ENCODE assay signal across 1 cellular context in the genomic region with DNA sequence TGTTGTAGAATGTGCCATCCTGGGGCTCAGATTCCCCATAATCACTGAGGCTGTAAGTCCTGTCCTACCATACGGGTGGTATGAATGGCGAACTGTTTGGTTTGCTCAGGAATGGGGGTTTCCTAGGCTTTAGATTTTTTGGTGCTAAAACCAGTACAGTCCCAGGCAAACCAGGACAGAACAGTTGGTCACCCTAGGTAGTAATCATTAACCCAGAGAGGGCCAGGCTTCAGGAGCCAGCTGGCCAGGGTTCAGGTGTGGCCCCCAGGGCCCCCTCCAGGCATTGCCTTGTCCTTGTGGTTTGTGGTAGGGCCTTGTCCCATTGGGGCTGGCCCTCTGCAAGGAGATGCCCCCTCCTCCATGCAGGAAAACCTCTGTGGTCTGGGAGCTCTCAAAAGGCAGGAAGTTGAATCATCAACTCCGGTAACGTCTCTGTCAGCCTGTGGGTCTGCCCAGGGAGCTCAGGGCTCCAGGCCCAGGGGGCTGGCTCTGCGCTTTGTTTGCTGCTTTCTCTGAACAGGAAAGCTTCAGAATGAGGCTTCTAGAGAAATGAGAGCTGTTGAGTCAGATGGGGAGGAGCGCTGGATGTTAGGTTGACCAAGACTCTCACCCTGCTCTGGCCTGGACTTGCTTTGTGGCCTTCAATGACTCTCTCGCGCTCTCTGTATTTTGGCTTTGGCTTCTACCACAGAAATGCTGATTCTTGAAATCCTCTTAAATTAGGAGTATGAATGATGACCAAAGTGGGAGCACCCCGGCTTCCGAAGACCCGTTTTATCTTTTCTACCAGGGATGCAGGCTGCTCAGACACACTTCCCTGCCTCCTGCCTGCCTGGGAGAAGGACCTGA.
TF ChIP-seq lines count a peak whose summit lies in the region.

No MANE protein-coding gene starts in this region.

TF ChIP-seq in HepG2, 621 proteins besides CTCF, POLR2A, EP300 and RAD21 (continued from another document and continues in another):
- peak; percentile 81; the same call in 1 of the 2 replicates for TF ChIP-seq ZSCAN31 (CRISPR knock-in tag; IDR thresholded peaks at IDR 0.05; ENCODE audit: low read depth)
- TF ChIP-seq, protein P1, sequence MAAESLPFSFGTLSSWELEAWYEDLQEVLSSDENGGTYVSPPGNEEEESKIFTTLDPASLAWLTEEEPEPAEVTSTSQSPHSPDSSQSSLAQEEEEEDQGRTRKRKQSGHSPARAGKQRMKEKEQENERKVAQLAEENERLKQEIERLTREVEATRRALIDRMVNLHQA (CRISPR knock-in tag; IDR thresholded peaks at IDR 0.05): no peak
- no peak for TF ChIP-seq ZBTB42 (CRISPR knock-in tag; IDR thresholded peaks at IDR 0.05)
- TF ChIP-seq, protein P2, sequence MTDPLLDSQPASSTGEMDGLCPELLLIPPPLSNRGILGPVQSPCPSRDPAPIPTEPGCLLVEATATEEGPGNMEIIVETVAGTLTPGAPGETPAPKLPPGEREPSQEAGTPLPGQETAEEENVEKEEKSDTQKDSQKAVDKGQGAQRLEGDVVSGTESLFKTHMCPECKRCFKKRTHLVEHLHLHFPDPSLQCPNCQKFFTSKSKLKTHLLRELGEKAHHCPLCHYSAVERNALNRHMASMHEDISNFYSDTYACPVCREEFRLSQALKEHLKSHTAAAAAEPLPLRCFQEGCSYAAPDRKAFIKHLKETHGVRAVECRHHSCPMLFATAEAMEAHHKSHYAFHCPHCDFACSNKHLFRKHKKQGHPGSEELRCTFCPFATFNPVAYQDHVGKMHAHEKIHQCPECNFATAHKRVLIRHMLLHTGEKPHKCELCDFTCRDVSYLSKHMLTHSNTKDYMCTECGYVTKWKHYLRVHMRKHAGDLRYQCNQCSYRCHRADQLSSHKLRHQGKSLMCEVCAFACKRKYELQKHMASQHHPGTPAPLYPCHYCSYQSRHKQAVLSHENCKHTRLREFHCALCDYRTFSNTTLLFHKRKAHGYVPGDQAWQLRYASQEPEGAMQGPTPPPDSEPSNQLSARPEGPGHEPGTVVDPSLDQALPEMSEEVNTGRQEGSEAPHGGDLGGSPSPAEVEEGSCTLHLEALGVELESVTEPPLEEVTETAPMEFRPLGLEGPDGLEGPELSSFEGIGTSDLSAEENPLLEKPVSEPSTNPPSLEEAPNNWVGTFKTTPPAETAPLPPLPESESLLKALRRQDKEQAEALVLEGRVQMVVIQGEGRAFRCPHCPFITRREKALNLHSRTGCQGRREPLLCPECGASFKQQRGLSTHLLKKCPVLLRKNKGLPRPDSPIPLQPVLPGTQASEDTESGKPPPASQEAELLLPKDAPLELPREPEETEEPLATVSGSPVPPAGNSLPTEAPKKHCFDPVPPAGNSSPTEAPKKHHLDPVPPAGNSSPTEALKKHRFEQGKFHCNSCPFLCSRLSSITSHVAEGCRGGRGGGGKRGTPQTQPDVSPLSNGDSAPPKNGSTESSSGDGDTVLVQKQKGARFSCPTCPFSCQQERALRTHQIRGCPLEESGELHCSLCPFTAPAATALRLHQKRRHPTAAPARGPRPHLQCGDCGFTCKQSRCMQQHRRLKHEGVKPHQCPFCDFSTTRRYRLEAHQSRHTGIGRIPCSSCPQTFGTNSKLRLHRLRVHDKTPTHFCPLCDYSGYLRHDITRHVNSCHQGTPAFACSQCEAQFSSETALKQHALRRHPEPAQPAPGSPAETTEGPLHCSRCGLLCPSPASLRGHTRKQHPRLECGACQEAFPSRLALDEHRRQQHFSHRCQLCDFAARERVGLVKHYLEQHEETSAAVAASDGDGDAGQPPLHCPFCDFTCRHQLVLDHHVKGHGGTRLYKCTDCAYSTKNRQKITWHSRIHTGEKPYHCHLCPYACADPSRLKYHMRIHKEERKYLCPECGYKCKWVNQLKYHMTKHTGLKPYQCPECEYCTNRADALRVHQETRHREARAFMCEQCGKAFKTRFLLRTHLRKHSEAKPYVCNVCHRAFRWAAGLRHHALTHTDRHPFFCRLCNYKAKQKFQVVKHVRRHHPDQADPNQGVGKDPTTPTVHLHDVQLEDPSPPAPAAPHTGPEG (CRISPR knock-in tag; IDR thresholded peaks at IDR 0.05): no peak
- TF ChIP-seq ZNF746 (CRISPR knock-in tag; IDR thresholded peaks at IDR 0.05): 0 out of 2 replicates have a peak, but pooled peaks have one; percentile 40
- TF ChIP-seq ZNF766 (CRISPR knock-in tag; IDR thresholded peaks at IDR 0.05; ENCODE audit: borderline replicate concordance): no peak
- no peak for TF ChIP-seq JARID2 (CRISPR knock-in tag; IDR thresholded peaks at IDR 0.05; ENCODE audit: insufficient replicate concordance)
- TF ChIP-seq, protein P3, sequence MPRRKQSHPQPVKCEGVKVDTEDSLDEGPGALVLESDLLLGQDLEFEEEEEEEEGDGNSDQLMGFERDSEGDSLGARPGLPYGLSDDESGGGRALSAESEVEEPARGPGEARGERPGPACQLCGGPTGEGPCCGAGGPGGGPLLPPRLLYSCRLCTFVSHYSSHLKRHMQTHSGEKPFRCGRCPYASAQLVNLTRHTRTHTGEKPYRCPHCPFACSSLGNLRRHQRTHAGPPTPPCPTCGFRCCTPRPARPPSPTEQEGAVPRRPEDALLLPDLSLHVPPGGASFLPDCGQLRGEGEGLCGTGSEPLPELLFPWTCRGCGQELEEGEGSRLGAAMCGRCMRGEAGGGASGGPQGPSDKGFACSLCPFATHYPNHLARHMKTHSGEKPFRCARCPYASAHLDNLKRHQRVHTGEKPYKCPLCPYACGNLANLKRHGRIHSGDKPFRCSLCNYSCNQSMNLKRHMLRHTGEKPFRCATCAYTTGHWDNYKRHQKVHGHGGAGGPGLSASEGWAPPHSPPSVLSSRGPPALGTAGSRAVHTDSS (CRISPR knock-in tag; conservative IDR thresholded peaks at IDR 0.05): no peak
- no peak for TF ChIP-seq PRMT3 (CRISPR knock-in tag; IDR thresholded peaks at IDR 0.05; ENCODE audit: borderline replicate concordance, low read depth)
- TF ChIP-seq NBN (conservative IDR thresholded peaks at IDR 0.05): no peak
- TF ChIP-seq ZNF777 (CRISPR knock-in tag; IDR thresholded peaks at IDR 0.05): no peak
- TF ChIP-seq, protein P4, sequence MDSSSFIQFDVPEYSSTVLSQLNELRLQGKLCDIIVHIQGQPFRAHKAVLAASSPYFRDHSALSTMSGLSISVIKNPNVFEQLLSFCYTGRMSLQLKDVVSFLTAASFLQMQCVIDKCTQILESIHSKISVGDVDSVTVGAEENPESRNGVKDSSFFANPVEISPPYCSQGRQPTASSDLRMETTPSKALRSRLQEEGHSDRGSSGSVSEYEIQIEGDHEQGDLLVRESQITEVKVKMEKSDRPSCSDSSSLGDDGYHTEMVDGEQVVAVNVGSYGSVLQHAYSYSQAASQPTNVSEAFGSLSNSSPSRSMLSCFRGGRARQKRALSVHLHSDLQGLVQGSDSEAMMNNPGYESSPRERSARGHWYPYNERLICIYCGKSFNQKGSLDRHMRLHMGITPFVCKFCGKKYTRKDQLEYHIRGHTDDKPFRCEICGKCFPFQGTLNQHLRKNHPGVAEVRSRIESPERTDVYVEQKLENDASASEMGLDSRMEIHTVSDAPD (CRISPR knock-in tag; IDR thresholded peaks at IDR 0.05): peak; percentile 95
- TF ChIP-seq SNAI1 (CRISPR knock-in tag; IDR thresholded peaks at IDR 0.05; ENCODE audit: borderline replicate concordance): no peak
- TF ChIP-seq, protein P5, sequence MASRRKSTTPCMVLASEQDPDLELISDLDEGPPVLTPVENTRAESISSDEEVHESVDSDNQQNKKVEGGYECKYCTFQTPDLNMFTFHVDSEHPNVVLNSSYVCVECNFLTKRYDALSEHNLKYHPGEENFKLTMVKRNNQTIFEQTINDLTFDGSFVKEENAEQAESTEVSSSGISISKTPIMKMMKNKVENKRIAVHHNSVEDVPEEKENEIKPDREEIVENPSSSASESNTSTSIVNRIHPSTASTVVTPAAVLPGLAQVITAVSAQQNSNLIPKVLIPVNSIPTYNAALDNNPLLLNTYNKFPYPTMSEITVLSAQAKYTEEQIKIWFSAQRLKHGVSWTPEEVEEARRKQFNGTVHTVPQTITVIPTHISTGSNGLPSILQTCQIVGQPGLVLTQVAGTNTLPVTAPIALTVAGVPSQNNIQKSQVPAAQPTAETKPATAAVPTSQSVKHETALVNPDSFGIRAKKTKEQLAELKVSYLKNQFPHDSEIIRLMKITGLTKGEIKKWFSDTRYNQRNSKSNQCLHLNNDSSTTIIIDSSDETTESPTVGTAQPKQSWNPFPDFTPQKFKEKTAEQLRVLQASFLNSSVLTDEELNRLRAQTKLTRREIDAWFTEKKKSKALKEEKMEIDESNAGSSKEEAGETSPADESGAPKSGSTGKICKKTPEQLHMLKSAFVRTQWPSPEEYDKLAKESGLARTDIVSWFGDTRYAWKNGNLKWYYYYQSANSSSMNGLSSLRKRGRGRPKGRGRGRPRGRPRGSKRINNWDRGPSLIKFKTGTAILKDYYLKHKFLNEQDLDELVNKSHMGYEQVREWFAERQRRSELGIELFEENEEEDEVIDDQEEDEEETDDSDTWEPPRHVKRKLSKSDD (CRISPR knock-in tag; IDR thresholded peaks at IDR 0.05; ENCODE audit: low read depth): peak; percentile 70; the same call in 1 of the 2 replicates
- TF ChIP-seq, protein P6, sequence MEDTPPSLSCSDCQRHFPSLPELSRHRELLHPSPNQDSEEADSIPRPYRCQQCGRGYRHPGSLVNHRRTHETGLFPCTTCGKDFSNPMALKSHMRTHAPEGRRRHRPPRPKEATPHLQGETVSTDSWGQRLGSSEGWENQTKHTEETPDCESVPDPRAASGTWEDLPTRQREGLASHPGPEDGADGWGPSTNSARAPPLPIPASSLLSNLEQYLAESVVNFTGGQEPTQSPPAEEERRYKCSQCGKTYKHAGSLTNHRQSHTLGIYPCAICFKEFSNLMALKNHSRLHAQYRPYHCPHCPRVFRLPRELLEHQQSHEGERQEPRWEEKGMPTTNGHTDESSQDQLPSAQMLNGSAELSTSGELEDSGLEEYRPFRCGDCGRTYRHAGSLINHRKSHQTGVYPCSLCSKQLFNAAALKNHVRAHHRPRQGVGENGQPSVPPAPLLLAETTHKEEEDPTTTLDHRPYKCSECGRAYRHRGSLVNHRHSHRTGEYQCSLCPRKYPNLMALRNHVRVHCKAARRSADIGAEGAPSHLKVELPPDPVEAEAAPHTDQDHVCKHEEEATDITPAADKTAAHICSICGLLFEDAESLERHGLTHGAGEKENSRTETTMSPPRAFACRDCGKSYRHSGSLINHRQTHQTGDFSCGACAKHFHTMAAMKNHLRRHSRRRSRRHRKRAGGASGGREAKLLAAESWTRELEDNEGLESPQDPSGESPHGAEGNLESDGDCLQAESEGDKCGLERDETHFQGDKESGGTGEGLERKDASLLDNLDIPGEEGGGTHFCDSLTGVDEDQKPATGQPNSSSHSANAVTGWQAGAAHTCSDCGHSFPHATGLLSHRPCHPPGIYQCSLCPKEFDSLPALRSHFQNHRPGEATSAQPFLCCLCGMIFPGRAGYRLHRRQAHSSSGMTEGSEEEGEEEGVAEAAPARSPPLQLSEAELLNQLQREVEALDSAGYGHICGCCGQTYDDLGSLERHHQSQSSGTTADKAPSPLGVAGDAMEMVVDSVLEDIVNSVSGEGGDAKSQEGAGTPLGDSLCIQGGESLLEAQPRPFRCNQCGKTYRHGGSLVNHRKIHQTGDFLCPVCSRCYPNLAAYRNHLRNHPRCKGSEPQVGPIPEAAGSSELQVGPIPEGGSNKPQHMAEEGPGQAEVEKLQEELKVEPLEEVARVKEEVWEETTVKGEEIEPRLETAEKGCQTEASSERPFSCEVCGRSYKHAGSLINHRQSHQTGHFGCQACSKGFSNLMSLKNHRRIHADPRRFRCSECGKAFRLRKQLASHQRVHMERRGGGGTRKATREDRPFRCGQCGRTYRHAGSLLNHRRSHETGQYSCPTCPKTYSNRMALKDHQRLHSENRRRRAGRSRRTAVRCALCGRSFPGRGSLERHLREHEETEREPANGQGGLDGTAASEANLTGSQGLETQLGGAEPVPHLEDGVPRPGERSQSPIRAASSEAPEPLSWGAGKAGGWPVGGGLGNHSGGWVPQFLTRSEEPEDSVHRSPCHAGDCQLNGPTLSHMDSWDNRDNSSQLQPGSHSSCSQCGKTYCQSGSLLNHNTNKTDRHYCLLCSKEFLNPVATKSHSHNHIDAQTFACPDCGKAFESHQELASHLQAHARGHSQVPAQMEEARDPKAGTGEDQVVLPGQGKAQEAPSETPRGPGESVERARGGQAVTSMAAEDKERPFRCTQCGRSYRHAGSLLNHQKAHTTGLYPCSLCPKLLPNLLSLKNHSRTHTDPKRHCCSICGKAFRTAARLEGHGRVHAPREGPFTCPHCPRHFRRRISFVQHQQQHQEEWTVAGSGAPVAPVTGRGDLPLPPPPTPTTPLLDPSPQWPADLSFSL (CRISPR knock-in tag; IDR thresholded peaks at IDR 0.05): no peak
- TF ChIP-seq, protein P7, sequence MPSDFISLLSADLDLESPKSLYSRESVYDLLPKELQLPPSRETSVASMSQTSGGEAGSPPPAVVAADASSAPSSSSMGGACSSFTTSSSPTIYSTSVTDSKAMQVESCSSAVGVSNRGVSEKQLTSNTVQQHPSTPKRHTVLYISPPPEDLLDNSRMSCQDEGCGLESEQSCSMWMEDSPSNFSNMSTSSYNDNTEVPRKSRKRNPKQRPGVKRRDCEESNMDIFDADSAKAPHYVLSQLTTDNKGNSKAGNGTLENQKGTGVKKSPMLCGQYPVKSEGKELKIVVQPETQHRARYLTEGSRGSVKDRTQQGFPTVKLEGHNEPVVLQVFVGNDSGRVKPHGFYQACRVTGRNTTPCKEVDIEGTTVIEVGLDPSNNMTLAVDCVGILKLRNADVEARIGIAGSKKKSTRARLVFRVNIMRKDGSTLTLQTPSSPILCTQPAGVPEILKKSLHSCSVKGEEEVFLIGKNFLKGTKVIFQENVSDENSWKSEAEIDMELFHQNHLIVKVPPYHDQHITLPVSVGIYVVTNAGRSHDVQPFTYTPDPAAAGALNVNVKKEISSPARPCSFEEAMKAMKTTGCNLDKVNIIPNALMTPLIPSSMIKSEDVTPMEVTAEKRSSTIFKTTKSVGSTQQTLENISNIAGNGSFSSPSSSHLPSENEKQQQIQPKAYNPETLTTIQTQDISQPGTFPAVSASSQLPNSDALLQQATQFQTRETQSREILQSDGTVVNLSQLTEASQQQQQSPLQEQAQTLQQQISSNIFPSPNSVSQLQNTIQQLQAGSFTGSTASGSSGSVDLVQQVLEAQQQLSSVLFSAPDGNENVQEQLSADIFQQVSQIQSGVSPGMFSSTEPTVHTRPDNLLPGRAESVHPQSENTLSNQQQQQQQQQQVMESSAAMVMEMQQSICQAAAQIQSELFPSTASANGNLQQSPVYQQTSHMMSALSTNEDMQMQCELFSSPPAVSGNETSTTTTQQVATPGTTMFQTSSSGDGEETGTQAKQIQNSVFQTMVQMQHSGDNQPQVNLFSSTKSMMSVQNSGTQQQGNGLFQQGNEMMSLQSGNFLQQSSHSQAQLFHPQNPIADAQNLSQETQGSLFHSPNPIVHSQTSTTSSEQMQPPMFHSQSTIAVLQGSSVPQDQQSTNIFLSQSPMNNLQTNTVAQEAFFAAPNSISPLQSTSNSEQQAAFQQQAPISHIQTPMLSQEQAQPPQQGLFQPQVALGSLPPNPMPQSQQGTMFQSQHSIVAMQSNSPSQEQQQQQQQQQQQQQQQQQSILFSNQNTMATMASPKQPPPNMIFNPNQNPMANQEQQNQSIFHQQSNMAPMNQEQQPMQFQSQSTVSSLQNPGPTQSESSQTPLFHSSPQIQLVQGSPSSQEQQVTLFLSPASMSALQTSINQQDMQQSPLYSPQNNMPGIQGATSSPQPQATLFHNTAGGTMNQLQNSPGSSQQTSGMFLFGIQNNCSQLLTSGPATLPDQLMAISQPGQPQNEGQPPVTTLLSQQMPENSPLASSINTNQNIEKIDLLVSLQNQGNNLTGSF (CRISPR knock-in tag; IDR thresholded peaks at IDR 0.05): no peak
- TF ChIP-seq ZNF180 (CRISPR knock-in tag; IDR thresholded peaks at IDR 0.05; ENCODE audit: borderline replicate concordance, low read depth): no peak
- TF ChIP-seq, protein P8, sequence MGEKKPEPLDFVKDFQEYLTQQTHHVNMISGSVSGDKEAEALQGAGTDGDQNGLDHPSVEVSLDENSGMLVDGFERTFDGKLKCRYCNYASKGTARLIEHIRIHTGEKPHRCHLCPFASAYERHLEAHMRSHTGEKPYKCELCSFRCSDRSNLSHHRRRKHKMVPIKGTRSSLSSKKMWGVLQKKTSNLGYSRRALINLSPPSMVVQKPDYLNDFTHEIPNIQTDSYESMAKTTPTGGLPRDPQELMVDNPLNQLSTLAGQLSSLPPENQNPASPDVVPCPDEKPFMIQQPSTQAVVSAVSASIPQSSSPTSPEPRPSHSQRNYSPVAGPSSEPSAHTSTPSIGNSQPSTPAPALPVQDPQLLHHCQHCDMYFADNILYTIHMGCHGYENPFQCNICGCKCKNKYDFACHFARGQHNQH (CRISPR knock-in tag; IDR thresholded peaks at IDR 0.05): peak; percentile 92
- TF ChIP-seq RFXANK (CRISPR knock-in tag; IDR thresholded peaks at IDR 0.05): no peak; the same call in 1 of the 2 replicates
